18 cellular contexts compared by ENCODE assay signal in the genomic region with DNA sequence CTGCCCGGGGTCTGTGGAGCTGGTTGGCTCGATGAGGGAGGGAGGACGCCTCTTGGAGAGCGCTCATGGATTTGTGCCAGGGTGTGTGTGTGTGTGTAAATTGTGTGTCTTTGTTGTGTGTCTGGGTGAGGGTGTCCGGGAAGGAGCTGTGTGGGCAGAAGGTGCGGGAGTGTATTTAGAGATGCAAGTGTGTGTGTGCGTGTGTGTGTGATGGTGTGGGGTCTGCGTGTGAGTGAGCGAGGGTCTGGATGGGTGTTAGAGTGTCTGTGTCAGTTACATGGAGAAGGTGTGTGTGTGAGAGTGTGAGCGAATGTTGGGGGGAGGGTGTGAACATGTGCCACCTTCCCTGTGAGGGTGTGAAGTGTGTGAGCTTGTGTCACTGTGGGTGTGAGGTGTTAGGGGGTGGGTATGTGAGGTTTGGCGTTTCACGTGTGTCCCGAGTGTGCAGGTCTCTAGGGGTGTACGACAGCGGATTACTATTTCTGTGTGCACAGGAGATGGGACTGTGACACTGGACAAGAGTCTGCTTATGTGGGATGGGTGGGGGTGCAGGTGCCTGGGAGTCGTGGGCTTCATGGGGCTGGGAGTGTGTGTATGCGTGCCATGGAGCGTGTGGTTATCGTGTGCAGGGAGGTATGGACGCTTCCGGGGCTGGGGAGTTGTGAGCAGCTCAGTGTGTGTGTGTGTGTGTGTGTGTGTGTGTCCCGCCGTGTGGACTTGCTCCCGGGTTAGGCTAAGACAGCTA. TPM values are rescaled to one million over a fixed set of nuclear protein-coding genes. Genes with fewer than 3 reads are reported as not detected.
DNase-seq lines count a peak whose midpoint lies in the region; ATAC-seq and TF ChIP-seq lines count a peak whose summit lies in the region.
"Had no signal": no experiment of that assay in that cellular context is flagged by ENCODE, and none has a peak within 500 bp of the region (broad histone marks: within the 10 kb centered on the region; RNA-seq: fewer than 3 reads in every experiment).

No MANE protein-coding gene starts in this region.

- H3K27ac ChIP-seq in rectal smooth muscle tissue (ENCODE audit: low read depth, low read length): no peak overlapping the region
- H3K27ac ChIP-seq: lower lobe of right lung, upper lobe of left lung had no signal

- H3K9ac ChIP-seq in rectal smooth muscle tissue (ENCODE audit: low read length): no peak overlapping the region

- DNase-seq in NCI-H446 (lab: John Stamatoyannopoulos, UW): peak; percentile 11 to 50
- no peak for DNase-seq in NCI-H446 treated with DMSO at 0.1 percent for 48 hours (lab: John Stamatoyannopoulos, UW)
- peak; percentile 32 for DNase-seq in NCI-H1694 treated with DMSO at 0.1 percent for 48 hours (lab: John Stamatoyannopoulos, UW)
- DNase-seq in glutamatergic neuron: no peak
- no peak for DNase-seq in HK-2 (ENCODE audit: unreplicated experiment)
- DNase-seq in effector memory CD8-positive, alpha-beta T cell: no peak
- DNase-seq in NOMO-1 (lab: John Stamatoyannopoulos, UW; ENCODE audit: unreplicated experiment in 2 of 2): no peak
- DNase-seq: activated CD4-positive, alpha-beta T cell treated with anti-CD3 and anti-CD28 coated beads, Interleukin-2, amount 10 ng/mL, durations not matched to agents 24 days and 14 days; activated naive CD4-positive, alpha-beta T cell treated with anti-CD3 and anti-CD28 coated beads, Interleukin-2, amount 10 ng/mL, durations not matched to agents 7 days and 5 days; cortex of kidney; DMS 273 treated with DMSO at 0.1 percent for 48 hours; foreskin melanocyte; lower lobe of right lung; SW 1271 had no signal

- no peak for ATAC-seq in effector memory CD8-positive, alpha-beta T cell (replicated peaks)
- ATAC-seq: lower lobe of right lung had no signal

- peaks cover 3% of the 10 kb centered on the region for H3K4me1 ChIP-seq in rectal smooth muscle tissue (ENCODE audit: control insufficient read depth, insufficient read depth, low read length)

- peaks cover 25% of the 10 kb centered on the region for H3K4me1 Mint-ChIP-seq in glutamatergic neuron (ENCODE audit: low read depth, unreplicated experiment)
- H3K4me1 Mint-ChIP-seq in effector memory CD8-positive, alpha-beta T cell (ENCODE audit: low read depth in 2 of 2): peaks cover 0 to 9% of the 10 kb centered on the region in 2 donors
- H3K4me1 Mint-ChIP-seq: activated CD4-positive, alpha-beta T cell treated with anti-CD3 and anti-CD28 coated beads, Interleukin-2, amount 10 ng/mL, durations not matched to agents 24 days and 14 days had no signal

- H3K4me3 ChIP-seq in rectal smooth muscle tissue (ENCODE audit: low read length): peak overlapping the region; percentile 22
- H3K4me3 ChIP-seq: lower lobe of right lung had no signal

- H3K36me3 ChIP-seq in rectal smooth muscle tissue (ENCODE audit: control insufficient read depth, insufficient read depth, low read length): no peaks in the 10 kb centered on the region
- H3K36me3 ChIP-seq: lower lobe of right lung, upper lobe of left lung had no signal

- H3K27me3 Mint-ChIP-seq in glutamatergic neuron (ENCODE audit: unreplicated experiment): peaks cover 30% of the 10 kb centered on the region
- H3K27me3 Mint-ChIP-seq in effector memory CD8-positive, alpha-beta T cell: peaks cover 68 to 87% of the 10 kb centered on the region in 2 donors

- no peak overlapping the region for H3K27ac Mint-ChIP-seq in glutamatergic neuron (ENCODE audit: unreplicated experiment)
- H3K27ac Mint-ChIP-seq in effector memory CD8-positive, alpha-beta T cell: no peak overlapping the region
- H3K27ac Mint-ChIP-seq: activated CD4-positive, alpha-beta T cell treated with anti-CD3 and anti-CD28 coated beads, Interleukin-2, amount 10 ng/mL, durations not matched to agents 24 days and 14 days; activated naive CD4-positive, alpha-beta T cell treated with anti-CD3 and anti-CD28 coated beads, Interleukin-2, amount 10 ng/mL, durations not matched to agents 7 days and 5 days had no signal

- no peak for TF ChIP-seq CTCF in glutamatergic neuron (IDR thresholded peaks at IDR 0.05; ENCODE audit: partially characterized antibody, unreplicated experiment)

- H3K36me3 Mint-ChIP-seq in glutamatergic neuron (ENCODE audit: unreplicated experiment): no peaks in the 10 kb centered on the region
- no peaks in the 10 kb centered on the region for H3K36me3 Mint-ChIP-seq in effector memory CD8-positive, alpha-beta T cell (ENCODE audit: insufficient read depth)
- H3K36me3 Mint-ChIP-seq: activated naive CD4-positive, alpha-beta T cell treated with anti-CD3 and anti-CD28 coated beads, Interleukin-2, amount 10 ng/mL, durations not matched to agents 7 days and 5 days had no signal

- peaks cover 40% of the 10 kb centered on the region for H3K27me3 ChIP-seq in rectal smooth muscle tissue (ENCODE audit: control insufficient read depth, insufficient read depth, low read length)

- H3K9me3 Mint-ChIP-seq in glutamatergic neuron (ENCODE audit: unreplicated experiment): peaks cover 8% of the 10 kb centered on the region
- no peaks in the 10 kb centered on the region for H3K9me3 Mint-ChIP-seq in effector memory CD8-positive, alpha-beta T cell
- H3K9me3 Mint-ChIP-seq: activated CD4-positive, alpha-beta T cell treated with anti-CD3 and anti-CD28 coated beads, Interleukin-2, amount 10 ng/mL, durations not matched to agents 24 days and 14 days had no signal

- H3K4me3 Mint-ChIP-seq in glutamatergic neuron (ENCODE audit: unreplicated experiment): peak overlapping the region; percentile 92
- no peak overlapping the region for H3K4me3 Mint-ChIP-seq in effector memory CD8-positive, alpha-beta T cell
- H3K4me3 Mint-ChIP-seq: activated CD4-positive, alpha-beta T cell treated with anti-CD3 and anti-CD28 coated beads, Interleukin-2, amount 10 ng/mL, durations not matched to agents 24 days and 14 days; activated naive CD4-positive, alpha-beta T cell treated with anti-CD3 and anti-CD28 coated beads, Interleukin-2, amount 10 ng/mL, durations not matched to agents 7 days and 5 days had no signal

RNA-seq across cellular contexts. Expression of a gene that starts 0.9 kb away (rescaled TPM):
- total RNA-seq in glutamatergic neuron (ENCODE audit: unreplicated experiment): 1.3 TPM
- total RNA-seq: activated CD4-positive, alpha-beta T cell treated with anti-CD3 and anti-CD28 coated beads, Interleukin-2, amount 10 ng/mL, durations not matched to agents 24 days and 14 days; LHCN-M2; renal cortical epithelial cell had no signal

Comparison
In these comparisons a context has a peak if more than half of its experiments do, and no peak if none do; other contexts are left out.
1. DNase-seq: peak in NCI-H446 (2 of 2) and NCI-H1694 treated with DMSO at 0.1 percent for 48 hours (single experiment); none in NCI-H446 treated with DMSO at 0.1 percent for 48 hours (single experiment), glutamatergic neuron (single experiment), HK-2 (single experiment), effector memory CD8-positive, alpha-beta T cell (0 of 3) and NOMO-1 (0 of 2).